In genomic region chr5:134247411-134247810, GRCh38 we compare ENCODE assay signal across 11 cellular contexts. TPM values are rescaled to one million over a fixed set of nuclear protein-coding genes. Genes with fewer than 3 reads are reported as not detected.
A peak's percentile ranks its signal among the peaks of the same experiment; 100 is the strongest.
DNase-seq lines count a peak whose midpoint lies in the region; ATAC-seq and TF ChIP-seq lines count a peak whose summit lies in the region.
"Had no signal": no experiment of that assay in that cellular context is flagged by ENCODE, and none has a peak within 500 bp of the region (broad histone marks: within the 10 kb centered on the region; RNA-seq: fewer than 3 reads in every experiment).

No MANE protein-coding gene starts in this region.

- H3K27me3 ChIP-seq in RWPE2 (ENCODE audit: insufficient read depth, poor library complexity, severe bottlenecking) (no peaks in the 10 kb centered on the region), skeletal muscle satellite cell (ENCODE audit: control insufficient read depth, insufficient read depth, low read length) (no peaks in the 10 kb centered on the region)

- H3K9ac ChIP-seq in skeletal muscle satellite cell (ENCODE audit: low read depth, low read length), result no peak overlapping the region

- peak; percentile 76 for ATAC-seq in RWPE2 (ENCODE audit: low read depth)

- CTCF ChIA-PET in HEK293 (lab: Yijun Ruan, JAX), result interaction anchor here (0.6 to 1.2 kb wide), 4 partner anchors 11 to 62 kb away, joined by 3 to 5 read pairs (median 4); no protein-coding TSS in a partner anchor

- H3K4me2 ChIP-seq in skeletal muscle satellite cell (ENCODE audit: low read length), result peak overlapping the region; percentile 55

- POLR2A ChIA-PET in HEK293 (lab: Yijun Ruan, JAX), result interaction anchor here (0.6 to 2.6 kb wide), 2 partner anchors 17 to 21 kb away, joined by 4 to 14 read pairs; partner anchors contain the start of gene PPP2CA

- H3K36me3 ChIP-seq in HEK293 (ENCODE audit: control insufficient read depth in 2 of 2, insufficient read depth in 1 of 2, low read length in 2 of 2), result no peaks in the 10 kb centered on the region
- no peaks in the 10 kb centered on the region for H3K36me3 ChIP-seq in RWPE2 (ENCODE audit: low read depth)
- H3K36me3 ChIP-seq in skeletal muscle satellite cell (ENCODE audit: insufficient read depth, low read length), result no peaks in the 10 kb centered on the region

- H3K4me3 ChIP-seq in HEK293 (ENCODE audit: low read depth, low read length) (no peak overlapping the region), RWPE2 (ENCODE audit: severe bottlenecking) (no peak overlapping the region), fibroblast of mammary gland (ENCODE audit: control insufficient read depth, low read depth, low read length) (no peak overlapping the region), skeletal muscle satellite cell (ENCODE audit: low read length) (peak overlapping the region; percentile 17)

- TF ChIP-seq CTCF in HEK293 (tag by site-specific recombination; IDR thresholded peaks at IDR 0.05) (no peak), RWPE2 (IDR thresholded peaks at IDR 0.05; ENCODE audit: poor library complexity, severe bottlenecking) (no peak), fibroblast of mammary gland (conservative IDR thresholded peaks at IDR 0.05; ENCODE audit: control insufficient read depth, insufficient read depth, low read depth, low read length) (no peak)

- H3K27ac ChIP-seq in HEK293 (ENCODE audit: extremely low read depth, low read depth, low read length), result no peak overlapping the region
- H3K27ac ChIP-seq in RWPE2 (ENCODE audit: poor library complexity, severe bottlenecking), result peak overlapping the region; percentile 95

- no peaks in the 10 kb centered on the region for H3K9me3 ChIP-seq in HEK293 (ENCODE audit: control insufficient read depth, insufficient read depth, low read depth, low read length)
- H3K9me3 ChIP-seq in RWPE2 (ENCODE audit: severe bottlenecking), result no peaks in the 10 kb centered on the region
- no peaks in the 10 kb centered on the region for H3K9me3 ChIP-seq in skeletal muscle satellite cell (replicated peaks; ENCODE audit: low read length)

- DNase-seq in RWPE2 (ENCODE audit: low spot score) (no peak), fibroblast of mammary gland (ENCODE audit: low read depth) (peak; percentile 94), mucosa of gallbladder (ENCODE audit: low spot score) (no peak)
- DNase-seq in activated CD4-positive, CD25-positive, alpha-beta regulatory T cell (lab: John Stamatoyannopoulos, UW), result no peak
- no peak for DNase-seq in activated CD8-positive, alpha-beta memory T cell treated with anti-CD3 and anti-CD28 coated beads, Interleukin-2, amount 50 U/mL, for 48 hours
- DNase-seq in activated CD4-positive, alpha-beta T cell treated with anti-CD3 and anti-CD28 coated beads, Interleukin-2, amount 50 U/mL, for 48 hours, result no peak
- DNase-seq: activated CD8-positive, alpha-beta memory T cell treated with anti-CD3 and anti-CD28 coated beads, Interleukin-2, amount 50 U/mL, for 4 hours; effector CD8-positive, alpha-beta T cell; NCI-H187 had no signal

- H3K4me1 ChIP-seq in HEK293 (ENCODE audit: control insufficient read depth, insufficient read depth, low read length) (no peaks in the 10 kb centered on the region), RWPE2 (ENCODE audit: insufficient read depth, poor library complexity, severe bottlenecking) (peaks cover 42% of the 10 kb centered on the region), skeletal muscle satellite cell (ENCODE audit: control insufficient read depth, insufficient read depth, low read length) (peaks cover 43% of the 10 kb centered on the region)

TF ChIP-seq in HEK293, 187 proteins besides CTCF, POLR2A, EP300 and RAD21:
- TF ChIP-seq SP7 (tag by site-specific recombination; IDR thresholded peaks at IDR 0.05), result 0 out of 2 replicates have a peak, but pooled peaks have one; percentile 20
- no peak for TF ChIP-seq REST (tag by site-specific recombination; IDR thresholded peaks at IDR 0.05)

RNA-seq across cellular contexts. Expression of gene PPP2CA, which starts 21.5 kb away (rescaled TPM):
- 63.8 and 98.9 TPM in 2 replicates for total RNA-seq in skeletal muscle satellite cell (2012; rRNA removed)
- total RNA-seq in mucosa of gallbladder, result 108 TPM
